13 cellular contexts compared by ENCODE assay signal in the genomic region with DNA sequence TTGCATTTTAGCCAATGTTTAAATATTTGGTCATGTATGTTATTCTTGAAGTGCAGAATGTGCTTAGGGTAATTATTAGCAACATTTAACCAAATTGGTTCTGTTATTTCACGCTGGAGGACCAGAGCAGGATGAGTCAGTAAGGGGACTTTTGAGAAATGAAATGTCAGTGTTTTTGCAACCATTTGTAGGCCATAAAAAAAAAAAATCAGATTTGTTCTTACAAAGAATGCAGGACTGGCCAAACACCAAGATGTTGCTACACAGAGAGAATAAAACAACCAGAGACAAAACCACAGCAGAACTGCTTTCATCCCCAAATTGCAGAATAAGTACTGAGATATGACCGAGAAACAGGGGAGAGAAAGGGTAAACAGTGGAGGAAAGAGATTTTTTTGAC.
A peak's percentile ranks its signal among the peaks of the same experiment; 100 is the strongest.
DNase-seq lines count a peak whose midpoint lies in the region; ATAC-seq and TF ChIP-seq lines count a peak whose summit lies in the region.
"Had no signal": no experiment of that assay in that cellular context is flagged by ENCODE, and none has a peak within 500 bp of the region (broad histone marks: within the 10 kb centered on the region; RNA-seq: fewer than 3 reads in every experiment).

No MANE protein-coding gene starts in this region.

- no peak overlapping the region for H3K4me3 Mint-ChIP-seq in CD8-positive, alpha-beta T cell

- no peaks in the 10 kb centered on the region for H3K27me3 ChIP-seq in tibial artery
- H3K27me3 ChIP-seq in foreskin keratinocyte, result no peaks in the 10 kb centered on the region
- no peaks in the 10 kb centered on the region for H3K27me3 ChIP-seq in CD8-positive, alpha-beta T cell (ENCODE audit: insufficient read depth, low read length)

- peaks cover 4% of the 10 kb centered on the region for H3K27me3 Mint-ChIP-seq in CD8-positive, alpha-beta T cell (ENCODE audit: low read depth)

- H3K4me1 Mint-ChIP-seq in CD8-positive, alpha-beta T cell (ENCODE audit: low read depth), result peaks cover 3% of the 10 kb centered on the region

- peaks cover 0 to 23% (median 8%) of the 10 kb centered on the region in 3 donors for H3K9me3 ChIP-seq in tibial artery
- H3K9me3 ChIP-seq in CD8-positive, alpha-beta T cell (ENCODE audit: low read length), result peaks cover 9% of the 10 kb centered on the region

- H3K9me3 Mint-ChIP-seq in CD8-positive, alpha-beta T cell, result peaks cover 16% of the 10 kb centered on the region

- H3K27ac ChIP-seq in tibial artery (peak overlapping the region; percentile 48 to 51), foreskin keratinocyte (no peak overlapping the region)
- no peak overlapping the region for H3K27ac ChIP-seq in CD8-positive, alpha-beta T cell (ENCODE audit: low read depth, low read length)
- H3K27ac ChIP-seq: VCaP had no signal

- peak overlapping the region in 1 of 2 donors; percentile 8 for H3K4me3 ChIP-seq in tibial artery
- H3K4me3 ChIP-seq in CD8-positive, alpha-beta T cell (ENCODE audit: low read depth, low read length), result no peak overlapping the region

- TF ChIP-seq CTCF in tibial artery (IDR thresholded peaks at IDR 0.05) (no peak), foreskin keratinocyte (conservative IDR thresholded peaks at IDR 0.05) (no peak)
- TF ChIP-seq CTCF in CD8-positive, alpha-beta T cell (IDR thresholded peaks at IDR 0.05), result no peak

- intact Hi-C loops in tibial artery (cut with DNase I; ENCODE audit: low total_unique reads), result no loop called here
- intact Hi-C loops in CD8-positive, alpha-beta T cell (cut with DNase I, micrococcal nuclease), result no loop called here

- peaks cover 11% of the 10 kb centered on the region for H3K36me3 Mint-ChIP-seq in CD8-positive, alpha-beta T cell

- CTCF ChIA-PET in CD8-positive, alpha-beta T cell (lab: Charles Lee), result no interaction called here

- H3K27ac Mint-ChIP-seq in CD8-positive, alpha-beta T cell, result no peak overlapping the region

- peaks cover 0 to 19% (median 3%) of the 10 kb centered on the region in 4 donors for H3K4me1 ChIP-seq in tibial artery
- peaks cover 5% of the 10 kb centered on the region for H3K4me1 ChIP-seq in foreskin keratinocyte
- no peaks in the 10 kb centered on the region for H3K4me1 ChIP-seq in CD8-positive, alpha-beta T cell (ENCODE audit: insufficient read depth, low read length)

- peaks cover 0 to 16% (median 6%) of the 10 kb centered on the region in 3 donors for H3K36me3 ChIP-seq in tibial artery
- no peaks in the 10 kb centered on the region for H3K36me3 ChIP-seq in CD8-positive, alpha-beta T cell (ENCODE audit: insufficient read depth, low read length)

- ATAC-seq in left lobe of liver, result peak; percentile 48
- no peak for ATAC-seq in foreskin keratinocyte
- no peak for ATAC-seq in CD8-positive, alpha-beta T cell
- no peak for ATAC-seq in HG03159 (IDR thresholded peaks at IDR 0.05; ENCODE audit: unreplicated experiment)
- ATAC-seq in HG02642 (IDR thresholded peaks at IDR 0.05; ENCODE audit: poor library complexity, unreplicated experiment), result no peak

- peak; percentile 46 for DNase-seq in H4 (ENCODE audit: low spot score)
- peak; percentile 78 for DNase-seq in dedifferentiated amniotic fluid mesenchymal stem cell (ENCODE audit: extremely low spot score)
- no peak for DNase-seq in left lobe of liver (ENCODE audit: low spot score)
- DNase-seq in tibial artery, result peak in 1 of 2 donors; percentile 74
- no peak for DNase-seq in foreskin keratinocyte
- DNase-seq in CD8-positive, alpha-beta T cell, result no peak
- DNase-seq: DMS 273 treated with DMSO at 0.1 percent for 48 hours, islet precursor cell, NCI-H2171 treated with DMSO at 0.1 percent for 48 hours, RPMI8226 had no signal

- POLR2A ChIA-PET in CD8-positive, alpha-beta T cell (lab: Charles Lee), result no interaction called here

Comparison
In these comparisons a context has a peak if more than half of its experiments do, and no peak if none do; other contexts are left out.
1. DNase-seq: peak in H4 (single experiment) and dedifferentiated amniotic fluid mesenchymal stem cell (single experiment); none in left lobe of liver (single experiment), foreskin keratinocyte (0 of 2) and CD8-positive, alpha-beta T cell (0 of 7).
2. H3K27ac ChIP-seq: peak in tibial artery (2 of 2); none in foreskin keratinocyte (single experiment) and CD8-positive, alpha-beta T cell (single experiment).